1 cellular context compared by ENCODE assay signal in genomic region chr17:996554-997344, GRCh38.
TF ChIP-seq lines count a peak whose summit lies in the region.

TIMM22 (plus strand) TSS chr17:997129; CDS start chr17:997143, 14 bp downstream.

TF ChIP-seq in HepG2, 621 proteins besides CTCF, POLR2A, EP300 and RAD21 (continued from another document and continues in another):
- TF ChIP-seq GLMP (CRISPR knock-in tag; IDR thresholded peaks at IDR 0.05; ENCODE audit: borderline replicate concordance): no peak
- TF ChIP-seq ATF1 (CRISPR knock-in tag; IDR thresholded peaks at IDR 0.05): peak; percentile 91
- no peak; the same call in 1 of the 2 replicates for TF ChIP-seq CSRNP2 (CRISPR knock-in tag; conservative IDR thresholded peaks at IDR 0.05; ENCODE audit: low read depth)
- TF ChIP-seq SMARCC2 (IDR thresholded peaks at IDR 0.05): no peak
- TF ChIP-seq SRF (IDR thresholded peaks at IDR 0.05; ENCODE audit: low read depth, low read length): no peak
- TF ChIP-seq MAF1 (CRISPR knock-in tag; IDR thresholded peaks at IDR 0.05; ENCODE audit: borderline replicate concordance): peak; percentile 72; the same call in 1 of the 2 replicates
- TF ChIP-seq MAZ (IDR thresholded peaks at IDR 0.05; ENCODE audit: borderline replicate concordance, low read depth, low read length): no peak; the same call in 1 of the 2 replicates
- peak; percentile 86; the same call in 1 of the 2 replicates for TF ChIP-seq MAZ (CRISPR knock-in tag; IDR thresholded peaks at IDR 0.05; ENCODE audit: low read depth)
- no peak for TF ChIP-seq THAP7 (CRISPR knock-in tag; IDR thresholded peaks at IDR 0.05)
- TF ChIP-seq ZNF768 (CRISPR knock-in tag; IDR thresholded peaks at IDR 0.05): peak; percentile 52; the same call in 1 of the 2 replicates
- no peak; the same call in 1 of the 2 replicates for TF ChIP-seq ZNF180 (CRISPR knock-in tag; IDR thresholded peaks at IDR 0.05; ENCODE audit: borderline replicate concordance, low read depth)
- no peak for TF ChIP-seq ZNF496 (CRISPR knock-in tag; IDR thresholded peaks at IDR 0.05; ENCODE audit: insufficient replicate concordance)
- peak; percentile 89; the same call in 1 of the 2 replicates for TF ChIP-seq HIVEP1 (CRISPR knock-in tag; IDR thresholded peaks at IDR 0.05)
- TF ChIP-seq TCF12 (IDR thresholded peaks at IDR 0.05): no peak
- no peak; the same call in 1 of the 2 replicates for TF ChIP-seq TCF12 (CRISPR knock-in tag; IDR thresholded peaks at IDR 0.05)
- TF ChIP-seq SRSF1 (optimal IDR thresholded peaks at IDR 0.05; ENCODE audit: low read depth, low read length): peak; percentile 34
- TF ChIP-seq MTA1 (CRISPR knock-in tag; IDR thresholded peaks at IDR 0.05; ENCODE audit: borderline replicate concordance): 0 out of 2 replicates have a peak, but pooled peaks have one; percentile 25
- TF ChIP-seq ZNF121 (CRISPR knock-in tag; IDR thresholded peaks at IDR 0.05): peak; percentile 40; the same call in 1 of the 2 replicates
- peak; percentile 54; the same call in 1 of the 2 replicates for TF ChIP-seq ZNF280B (CRISPR knock-in tag; IDR thresholded peaks at IDR 0.05; ENCODE audit: borderline replicate concordance)
- TF ChIP-seq HOXA3 (CRISPR knock-in tag; IDR thresholded peaks at IDR 0.05): peak; percentile 94
- TF ChIP-seq PLRG1 (conservative IDR thresholded peaks at IDR 0.05): no peak
- TF ChIP-seq MYC (CRISPR knock-in tag; IDR thresholded peaks at IDR 0.05; ENCODE audit: borderline replicate concordance): peak; percentile 96
- TF ChIP-seq SMAD3 (CRISPR knock-in tag; IDR thresholded peaks at IDR 0.05): peak; percentile 81
- TF ChIP-seq JUND (CRISPR knock-in tag; IDR thresholded peaks at IDR 0.05): peak; percentile 56; the same call in 1 of the 2 replicates
- TF ChIP-seq REPIN1 (CRISPR knock-in tag; IDR thresholded peaks at IDR 0.05; ENCODE audit: borderline replicate concordance, low read depth): peak; percentile 81
- no peak for TF ChIP-seq PRPF4 (IDR thresholded peaks at IDR 0.05; ENCODE audit: low read depth, low read length, poor library complexity, severe bottlenecking)
- TF ChIP-seq AGO1 (IDR thresholded peaks at IDR 0.05; ENCODE audit: low read depth, low read length, poor library complexity, severe bottlenecking): peak; percentile 76
- peak; percentile 66; the same call in 1 of the 2 replicates for TF ChIP-seq ZFP62 (CRISPR knock-in tag; IDR thresholded peaks at IDR 0.05)
- no peak for TF ChIP-seq CC2D1A (CRISPR knock-in tag; IDR thresholded peaks at IDR 0.05)
- TF ChIP-seq NR2F1 (CRISPR knock-in tag; IDR thresholded peaks at IDR 0.05): peak in 1 of 2 experiments; percentile 40; a peak in 2 of 4 replicates
- TF ChIP-seq NBN (conservative IDR thresholded peaks at IDR 0.05): no peak
- TF ChIP-seq SIX4 (CRISPR knock-in tag; IDR thresholded peaks at IDR 0.05): peak; percentile 86
- TF ChIP-seq, protein P1, sequence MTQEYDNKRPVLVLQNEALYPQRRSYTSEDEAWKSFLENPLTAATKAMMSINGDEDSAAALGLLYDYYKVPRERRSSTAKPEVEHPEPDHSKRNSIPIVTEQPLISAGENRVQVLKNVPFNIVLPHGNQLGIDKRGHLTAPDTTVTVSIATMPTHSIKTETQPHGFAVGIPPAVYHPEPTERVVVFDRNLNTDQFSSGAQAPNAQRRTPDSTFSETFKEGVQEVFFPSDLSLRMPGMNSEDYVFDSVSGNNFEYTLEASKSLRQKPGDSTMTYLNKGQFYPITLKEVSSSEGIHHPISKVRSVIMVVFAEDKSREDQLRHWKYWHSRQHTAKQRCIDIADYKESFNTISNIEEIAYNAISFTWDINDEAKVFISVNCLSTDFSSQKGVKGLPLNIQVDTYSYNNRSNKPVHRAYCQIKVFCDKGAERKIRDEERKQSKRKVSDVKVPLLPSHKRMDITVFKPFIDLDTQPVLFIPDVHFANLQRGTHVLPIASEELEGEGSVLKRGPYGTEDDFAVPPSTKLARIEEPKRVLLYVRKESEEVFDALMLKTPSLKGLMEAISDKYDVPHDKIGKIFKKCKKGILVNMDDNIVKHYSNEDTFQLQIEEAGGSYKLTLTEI (CRISPR knock-in tag; conservative IDR thresholded peaks at IDR 0.05): no peak
- TF ChIP-seq ZBTB21 (CRISPR knock-in tag; IDR thresholded peaks at IDR 0.05): no peak; the same call in 1 of the 2 replicates
- peak; percentile 58; the same call in 1 of the 2 replicates for TF ChIP-seq MED1 (CRISPR knock-in tag; IDR thresholded peaks at IDR 0.05)
- peak; percentile 95 for TF ChIP-seq ZNF501 (CRISPR knock-in tag; IDR thresholded peaks at IDR 0.05)
- no peak for TF ChIP-seq DPF2 (CRISPR knock-in tag; IDR thresholded peaks at IDR 0.05; ENCODE audit: borderline replicate concordance, low read depth)
- peak; percentile 84 for TF ChIP-seq HCFC1 (IDR thresholded peaks at IDR 0.05; ENCODE audit: low read depth, low read length)
- TF ChIP-seq ARID4A (CRISPR knock-in tag; IDR thresholded peaks at IDR 0.05; ENCODE audit: borderline replicate concordance): peak; percentile 93
- TF ChIP-seq ATF6 (CRISPR knock-in tag; conservative IDR thresholded peaks at IDR 0.05): no peak
- TF ChIP-seq FOXK2 (IDR thresholded peaks at IDR 0.05): no peak
- peak; percentile 41 for TF ChIP-seq DNMT3B (CRISPR knock-in tag; conservative IDR thresholded peaks at IDR 0.05)
- TF ChIP-seq ZBTB42 (CRISPR knock-in tag; IDR thresholded peaks at IDR 0.05): no peak
- TF ChIP-seq ZBTB7B (CRISPR knock-in tag; IDR thresholded peaks at IDR 0.05): peak; percentile 63; the same call in 1 of the 2 replicates
- TF ChIP-seq, protein P2, sequence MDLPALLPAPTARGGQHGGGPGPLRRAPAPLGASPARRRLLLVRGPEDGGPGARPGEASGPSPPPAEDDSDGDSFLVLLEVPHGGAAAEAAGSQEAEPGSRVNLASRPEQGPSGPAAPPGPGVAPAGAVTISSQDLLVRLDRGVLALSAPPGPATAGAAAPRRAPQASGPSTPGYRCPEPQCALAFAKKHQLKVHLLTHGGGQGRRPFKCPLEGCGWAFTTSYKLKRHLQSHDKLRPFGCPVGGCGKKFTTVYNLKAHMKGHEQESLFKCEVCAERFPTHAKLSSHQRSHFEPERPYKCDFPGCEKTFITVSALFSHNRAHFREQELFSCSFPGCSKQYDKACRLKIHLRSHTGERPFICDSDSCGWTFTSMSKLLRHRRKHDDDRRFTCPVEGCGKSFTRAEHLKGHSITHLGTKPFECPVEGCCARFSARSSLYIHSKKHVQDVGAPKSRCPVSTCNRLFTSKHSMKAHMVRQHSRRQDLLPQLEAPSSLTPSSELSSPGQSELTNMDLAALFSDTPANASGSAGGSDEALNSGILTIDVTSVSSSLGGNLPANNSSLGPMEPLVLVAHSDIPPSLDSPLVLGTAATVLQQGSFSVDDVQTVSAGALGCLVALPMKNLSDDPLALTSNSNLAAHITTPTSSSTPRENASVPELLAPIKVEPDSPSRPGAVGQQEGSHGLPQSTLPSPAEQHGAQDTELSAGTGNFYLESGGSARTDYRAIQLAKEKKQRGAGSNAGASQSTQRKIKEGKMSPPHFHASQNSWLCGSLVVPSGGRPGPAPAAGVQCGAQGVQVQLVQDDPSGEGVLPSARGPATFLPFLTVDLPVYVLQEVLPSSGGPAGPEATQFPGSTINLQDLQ (CRISPR knock-in tag; IDR thresholded peaks at IDR 0.05): peak; percentile 4; the same call in 1 of the 2 replicates
